Comparison of ENCODE assay signal across 1 cellular context in the genomic region with DNA sequence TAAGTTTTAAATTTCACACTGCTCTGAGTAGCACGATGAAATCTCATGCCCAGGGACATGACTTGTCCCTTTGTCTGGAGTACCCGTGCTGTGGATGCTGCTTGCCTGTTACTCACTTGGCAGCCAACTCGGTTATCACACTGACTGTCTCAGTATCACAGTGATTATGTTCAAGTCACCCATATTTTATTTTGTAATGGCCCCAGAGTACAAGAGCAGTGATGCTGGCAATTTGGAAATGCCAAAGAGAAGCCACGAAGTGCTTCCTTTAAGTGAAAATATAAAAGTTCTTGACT.
TF ChIP-seq lines count a peak whose summit lies in the region.

No MANE protein-coding gene starts in this region.

TF ChIP-seq in SK-N-SH treated with all-trans-retinoic acid at 6 μM for 48 hours, 23 proteins besides CTCF, POLR2A, EP300 and RAD21 (continued from another document):
- TF ChIP-seq, protein P1, sequence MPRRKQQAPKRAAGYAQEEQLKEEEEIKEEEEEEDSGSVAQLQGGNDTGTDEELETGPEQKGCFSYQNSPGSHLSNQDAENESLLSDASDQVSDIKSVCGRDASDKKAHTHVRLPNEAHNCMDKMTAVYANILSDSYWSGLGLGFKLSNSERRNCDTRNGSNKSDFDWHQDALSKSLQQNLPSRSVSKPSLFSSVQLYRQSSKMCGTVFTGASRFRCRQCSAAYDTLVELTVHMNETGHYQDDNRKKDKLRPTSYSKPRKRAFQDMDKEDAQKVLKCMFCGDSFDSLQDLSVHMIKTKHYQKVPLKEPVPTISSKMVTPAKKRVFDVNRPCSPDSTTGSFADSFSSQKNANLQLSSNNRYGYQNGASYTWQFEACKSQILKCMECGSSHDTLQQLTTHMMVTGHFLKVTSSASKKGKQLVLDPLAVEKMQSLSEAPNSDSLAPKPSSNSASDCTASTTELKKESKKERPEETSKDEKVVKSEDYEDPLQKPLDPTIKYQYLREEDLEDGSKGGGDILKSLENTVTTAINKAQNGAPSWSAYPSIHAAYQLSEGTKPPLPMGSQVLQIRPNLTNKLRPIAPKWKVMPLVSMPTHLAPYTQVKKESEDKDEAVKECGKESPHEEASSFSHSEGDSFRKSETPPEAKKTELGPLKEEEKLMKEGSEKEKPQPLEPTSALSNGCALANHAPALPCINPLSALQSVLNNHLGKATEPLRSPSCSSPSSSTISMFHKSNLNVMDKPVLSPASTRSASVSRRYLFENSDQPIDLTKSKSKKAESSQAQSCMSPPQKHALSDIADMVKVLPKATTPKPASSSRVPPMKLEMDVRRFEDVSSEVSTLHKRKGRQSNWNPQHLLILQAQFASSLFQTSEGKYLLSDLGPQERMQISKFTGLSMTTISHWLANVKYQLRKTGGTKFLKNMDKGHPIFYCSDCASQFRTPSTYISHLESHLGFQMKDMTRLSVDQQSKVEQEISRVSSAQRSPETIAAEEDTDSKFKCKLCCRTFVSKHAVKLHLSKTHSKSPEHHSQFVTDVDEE (CRISPR knock-in tag; IDR thresholded peaks at IDR 0.05) = no peak
- no peak for TF ChIP-seq PPARA (CRISPR knock-in tag; IDR thresholded peaks at IDR 0.05; ENCODE audit: borderline replicate concordance)
